25 cellular contexts compared by ENCODE assay signal in the genomic region with DNA sequence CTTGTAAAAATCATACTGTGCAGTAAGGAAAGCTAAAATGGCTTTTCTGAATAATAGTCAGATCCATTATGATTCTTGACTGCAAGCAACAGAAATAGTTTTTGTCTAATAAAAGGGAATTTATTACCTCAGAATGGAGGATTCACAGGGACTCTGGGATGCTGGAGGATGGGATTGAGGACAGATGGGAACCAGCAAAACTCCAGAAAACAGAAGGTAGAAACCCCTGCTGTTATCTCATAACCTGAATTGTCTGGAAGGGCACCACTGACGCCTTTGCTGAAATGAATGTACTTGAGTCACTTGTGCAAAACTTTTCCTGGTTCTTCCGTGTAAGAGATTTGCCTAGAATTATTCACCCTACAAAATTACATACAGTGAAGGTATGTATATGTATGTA. TPM values are rescaled to one million over a fixed set of nuclear protein-coding genes. Genes with fewer than 3 reads are reported as not detected.
A peak's percentile ranks its signal among the peaks of the same experiment; 100 is the strongest.
DNase-seq lines count a peak whose midpoint lies in the region; ATAC-seq, FAIRE-seq and TF ChIP-seq lines count a peak whose summit lies in the region.
"Had no signal": no experiment of that assay in that cellular context is flagged by ENCODE, and none has a peak within 500 bp of the region (broad histone marks: within the 10 kb centered on the region; RNA-seq: fewer than 3 reads in every experiment).

No MANE protein-coding gene starts in this region.

- intact Hi-C loops in GM12878 (cut with micrococcal nuclease; ENCODE audit: unreplicated experiment), result no loop called here

- no peak overlapping the region for H3K27ac ChIP-seq in GM12878 (ENCODE audit: control insufficient read depth, insufficient read depth)
- H3K27ac ChIP-seq: BLaER1 had no signal

- no peaks in the 10 kb centered on the region for H3K36me3 ChIP-seq in GM12878 (ENCODE audit: control insufficient read depth in 2 of 2, insufficient read depth in 2 of 2, low read length in 1 of 2)
- H3K36me3 ChIP-seq: BE2C, BLaER1 had no signal

- no peaks in the 10 kb centered on the region for H3K36me3 Mint-ChIP-seq in stimulated activated memory B cell treated with anti-CD40 and anti-IgM and Interleukin-4, amounts not matched to agents 10 μg/mL and 1 μg/mL and 100 μg/mL, for 72 hours
- H3K36me3 Mint-ChIP-seq: CD14-positive monocyte; CD4-positive, CD25-positive, alpha-beta regulatory T cell; CD8-positive, alpha-beta T cell had no signal

- no peak for TF ChIP-seq RAD21 in GM12878 (IDR thresholded peaks at IDR 0.05; ENCODE audit: insufficient read depth, low read depth, low read length)

- no peaks in the 10 kb centered on the region for H3K4me1 Mint-ChIP-seq in stimulated activated memory B cell treated with anti-CD40 and anti-IgM and Interleukin-4, amounts not matched to agents 10 μg/mL and 1 μg/mL and 100 μg/mL, for 72 hours
- H3K4me1 Mint-ChIP-seq: CD14-positive monocyte had no signal

- CTCF ChIA-PET in GM12878 (lab: Yijun Ruan, JAX), result no interaction called here

- TF ChIP-seq EP300 in GM12878 (IDR thresholded peaks at IDR 0.05; ENCODE audit: borderline replicate concordance in 1 of 2, control insufficient read depth in 1 of 2, low read depth in 2 of 2, low read length in 2 of 2), result no peak

- H3K27me3 ChIP-seq in GM12878 (replicated peaks in 1 of 2; ENCODE audit: control insufficient read depth in 2 of 2, insufficient read depth in 2 of 2, low read length in 1 of 2), result no peaks in the 10 kb centered on the region
- H3K27me3 ChIP-seq: BE2C, BLaER1 had no signal

- RAD21 ChIA-PET in GM12878 (lab: Charles Lee; ENCODE audit: unreplicated experiment), result no interaction called here

- FAIRE-seq in GM12878 (lab: Jason Lieb, UNC), result peak; percentile 7
- FAIRE-seq: A204.1, G401.6, GM12892, GM18507 had no signal

- no peak overlapping the region for H3K4me3 ChIP-seq in GM12878
- H3K4me3 ChIP-seq: BLaER1 had no signal

- no peaks in the 10 kb centered on the region for H3K79me2 ChIP-seq in GM12878 (ENCODE audit: control insufficient read depth, insufficient read depth, low read length)

- in situ Hi-C loops in G401 (cut with HindIII; ENCODE audit: low sequenced_read_pairs), result no loop called here
- in situ Hi-C loops in GM12878 (cut with MboI), result no loop called here

- H3K27ac Mint-ChIP-seq in stimulated activated memory B cell treated with anti-CD40 and anti-IgM and Interleukin-4, amounts not matched to agents 10 μg/mL and 1 μg/mL and 100 μg/mL, for 72 hours, result no peak overlapping the region
- H3K27ac Mint-ChIP-seq: CD14-positive monocyte; CD4-positive, CD25-positive, alpha-beta regulatory T cell; CD8-positive, alpha-beta T cell had no signal

- no peaks in the 10 kb centered on the region for H3K9me3 ChIP-seq in GM12878 (replicated peaks; ENCODE audit: control insufficient read depth, insufficient read depth, low read length)
- H3K9me3 ChIP-seq: BE2C, BLaER1, Caco-2 had no signal

- BruUV-seq in GM12878 (replicated peaks; lab: Mats Ljungman, UMichigan), result no TSS peak

- WGBS in GM12878 (ENCODE audit: insufficient coverage, insufficient replicate concordance, low lambda C conversion rate, missing lambda C conversion rate), result 3% methylated on average over 2 of the region's 2 CpGs

- no peak overlapping the region for H3K4me3 Mint-ChIP-seq in stimulated activated memory B cell treated with anti-CD40 and anti-IgM and Interleukin-4, amounts not matched to agents 10 μg/mL and 1 μg/mL and 100 μg/mL, for 72 hours
- H3K4me3 Mint-ChIP-seq: CD14-positive monocyte; CD4-positive, CD25-positive, alpha-beta regulatory T cell; CD8-positive, alpha-beta T cell had no signal

- no peak overlapping the region for H3K9ac ChIP-seq in GM12878 (ENCODE audit: control insufficient read depth, insufficient read depth, low read length)
- H3K9ac ChIP-seq: BLaER1 had no signal

- H3K9me3 Mint-ChIP-seq in stimulated activated memory B cell treated with anti-CD40 and anti-IgM and Interleukin-4, amounts not matched to agents 10 μg/mL and 1 μg/mL and 100 μg/mL, for 72 hours, result no peaks in the 10 kb centered on the region
- H3K9me3 Mint-ChIP-seq: CD8-positive, alpha-beta T cell had no signal

- no peak for ATAC-seq in GM12878
- no peak for ATAC-seq in stimulated activated memory B cell treated with anti-CD40 and anti-IgM and Interleukin-4, amounts not matched to agents 10 μg/mL and 1 μg/mL and 100 μg/mL, for 72 hours
- ATAC-seq: CD8-positive, alpha-beta T cell had no signal

- no peak for TF ChIP-seq CTCF in GM12878 (IDR thresholded peaks at IDR 0.05 in 2 of 3, conservative IDR thresholded peaks at IDR 0.05 in 1 of 3; ENCODE audit: control insufficient read depth in 2 of 3, extremely low read depth in 1 of 3, insufficient read depth in 1 of 3, low read depth in 3 of 3, low read length in 3 of 3)

- no peaks in the 10 kb centered on the region for H4K20me1 ChIP-seq in GM12878 (ENCODE audit: control insufficient read depth, insufficient read depth)
- H4K20me1 ChIP-seq: BLaER1 had no signal

- DNase-seq in G401 (ENCODE audit: low spot score) (peak; percentile 68), GM12878 (ENCODE audit: low read depth, low spot score) (no peak), cerebellum (ENCODE audit: low spot score) (peak; percentile 35), T-helper 9 cell (no peak)
- DNase-seq: 8988T; ACHN; BE2C; Caco-2; Calu3; CD4-positive, CD25-positive, alpha-beta regulatory T cell; CD8-positive, alpha-beta T cell; DMS 273 treated with DMSO at 0.1 percent for 48 hours; DMS153; DMS53; DMS79; DND-41; EL; GF-D8 had no signal

- no peaks in the 10 kb centered on the region for H3K4me1 ChIP-seq in GM12878 (ENCODE audit: control insufficient read depth, insufficient read depth, low read length)
- H3K4me1 ChIP-seq: BE2C, BLaER1, Caco-2 had no signal

- SMC1A ChIA-PET in GM12878 (lab: Charles Lee; ENCODE audit: uncharacterized antibody, unreplicated experiment), result no interaction called here

- POLR2A ChIA-PET in GM12878 (lab: Charles Lee), result no interaction called here

- H2AFZ ChIP-seq in GM12878 (ENCODE audit: control insufficient read depth, low read depth, low read length), result no peak overlapping the region

- no peaks in the 10 kb centered on the region for H3K27me3 Mint-ChIP-seq in stimulated activated memory B cell treated with anti-CD40 and anti-IgM and Interleukin-4, amounts not matched to agents 10 μg/mL and 1 μg/mL and 100 μg/mL, for 72 hours
- H3K27me3 Mint-ChIP-seq: CD4-positive, CD25-positive, alpha-beta regulatory T cell had no signal

- no peak for TF ChIP-seq POLR2A in GM12878 (IDR thresholded peaks at IDR 0.05; ENCODE audit: low read depth, low read length)

- no peak overlapping the region for H3K4me2 ChIP-seq in GM12878 (ENCODE audit: control insufficient read depth, insufficient read depth)
- H3K4me2 ChIP-seq: BLaER1 had no signal

TF ChIP-seq in GM12878, 131 proteins besides CTCF, POLR2A, EP300 and RAD21 (continues in another document):
- TF ChIP-seq EZH2 (IDR thresholded peaks at IDR 0.05; ENCODE audit: borderline replicate concordance, control insufficient read depth, low read depth, low read length) (no peak), PAX5 (IDR thresholded peaks at IDR 0.05; ENCODE audit: borderline replicate concordance, low read depth, low read length) (no peak), REST (IDR thresholded peaks at IDR 0.05; ENCODE audit: low read depth, low read length) (no peak)

RNA-seq across cellular contexts. Expression of gene DMAC1, which starts 58.6 kb away (rescaled TPM):
- total RNA-seq in G401 (2014; rRNA removed; shearing (Covaris generic)), result 11.1 and 31.1 TPM in 2 replicates
- total RNA-seq in GM12878 (2013; cell fraction: nucleolus; rRNA removed), result 11.1 and 15.4 TPM in 2 replicates
- total RNA-seq in GM12878 (2014; rRNA removed) (27.6 and 27.7 TPM in 2 replicates), GM12878 (2014; rRNA removed; fragmentation: Illumina TruSeq; extraction: Trizol) (31.4 and 33.6 TPM in 2 replicates), GM12878 (2021) (65.4 and 66.8 TPM in 2 replicates), cerebellum (15.8 TPM)
- 3.6 TPM for polyA plus RNA-seq in GM12878 (2011; ENCODE audit: low read depth)
- polyA plus RNA-seq in GM12878 (2011; rRNA removed) (113 and 122 TPM in 2 replicates), GM12878 (2014; fragmentation: Illumina TruSeq; extraction: Trizol) (12.0 and 16.0 TPM in 2 replicates), GM12878 (2014; fragmentation: Nextera tagmentation; extraction: Ambion mirVana) (10 to 100 TPM; 25.5 to 55.4 TPM), GM12878 (2014; rRNA removed) (24.5 and 24.8 TPM in 2 replicates), GM12878 (2016; fragmentation: Nextera tagmentation; extraction: Ambion mirVana) (100 to 1,000 TPM; 116 to 123 TPM)
- 23.2 and 35.0 TPM in 2 replicates for polyA plus RNA-seq in GM12878 (2011; cell fraction: cytosol; rRNA removed)
- 19.6 and 29.3 TPM in 2 replicates for polyA plus RNA-seq in GM12878 (2011; cell fraction: nucleus; rRNA removed)
- polyA plus RNA-seq in GM12878 (2012), result 47.9 and 56.1 TPM in 2 replicates
- 13.1 and 15.9 TPM in 2 replicates for polyA minus RNA-seq in GM12878 (2011; rRNA and poly(A)+ RNA removed)
- polyA minus RNA-seq in GM12878 (2011; cell fraction: cytosol; rRNA and poly(A)+ RNA removed), result 7.4 and 15.4 TPM in 2 replicates
- polyA minus RNA-seq in GM12878 (2011; cell fraction: nucleus; rRNA and poly(A)+ RNA removed), result 10.6 and 11.5 TPM in 2 replicates

Comparison
In these comparisons a context has a peak if more than half of its experiments do, and no peak if none do; other contexts are left out.
1. DNase-seq: peak in G401 (single experiment) and cerebellum (single experiment); none in GM12878 (single experiment) and T-helper 9 cell (single experiment).